Comparison of ENCODE assay signal across 16 cellular contexts in genomic region chr12:12399161-12399560, GRCh38. TPM values are rescaled to one million over a fixed set of nuclear protein-coding genes. Genes with fewer than 3 reads are reported as not detected.
DNase-seq lines count a peak whose midpoint lies in the region; ATAC-seq, FAIRE-seq and TF ChIP-seq lines count a peak whose summit lies in the region.
"Had no signal": no experiment of that assay in that cellular context is flagged by ENCODE, and none has a peak within 500 bp of the region (broad histone marks: within the 10 kb centered on the region; RNA-seq: fewer than 3 reads in every experiment).

No MANE protein-coding gene starts in this region.

- WGBS in H1 (ENCODE audit: extremely low coverage in 1 of 2, insufficient coverage in 1 of 2, insufficient read length in 1 of 2, insufficient replicate concordance in 2 of 2, low coverage in 1 of 2, low lambda C conversion rate in 2 of 2, missing lambda C conversion rate in 1 of 2), 2 experiments: 24% methylated on average over 1 of the region's 1 CpG; no CpG with 5 or more reads in 1 of the 2 experiments

- H2BK5ac ChIP-seq in H1 (ENCODE audit: low read depth, low read length): no peak overlapping the region

- DNase-seq in stimulated activated naive CD8-positive, alpha-beta T cell treated with anti-CD3 and anti-CD28 coated beads, Interleukin-15, amount 100 ng/mL, for 72 hours: no peak
- no peak for DNase-seq in H1 (ENCODE audit: low read depth in 1 of 2, low spot score in 2 of 2)
- no peak for DNase-seq in T-helper 2 cell treated with Interferon-gamma antibody and Interleukin-4, amounts not matched to agents 5 μg/mL and 100 μg/mL, for 36 hours (ENCODE audit: low spot score)
- DNase-seq in GOT3 (lab: John Stamatoyannopoulos, UW): no peak
- DNase-seq in NCI-H2196 treated with DMSO at 0.1 percent for 48 hours (lab: John Stamatoyannopoulos, UW; ENCODE audit: unreplicated experiment): no peak
- no peak for DNase-seq in NK-92 treated with Interleukin-12 subunit alpha and Interleukin-12 subunit beta, amount 100 ng/mL, for 24 hours (lab: John Stamatoyannopoulos, UW)
- DNase-seq: activated naive CD4-positive, alpha-beta T cell treated with anti-CD3 and anti-CD28 coated beads, Interleukin-2, amount 50 U/mL, for 16 hours; DMS 273 treated with DMSO at 0.1 percent for 48 hours; KBM-7; NCI-H524; WERI-Rb-1 had no signal

- no peak for TF ChIP-seq POLR2A in H1 (IDR thresholded peaks at IDR 0.05; ENCODE audit: control extremely low read depth in 1 of 2, low read depth in 2 of 2, low read length in 2 of 2)

- TF ChIP-seq RAD21 in H1 (IDR thresholded peaks at IDR 0.05 in 1 of 2, conservative IDR thresholded peaks at IDR 0.05 in 1 of 2; ENCODE audit: low read depth in 2 of 2, low read length in 2 of 2): no peak

- H3K56ac ChIP-seq in H1 (replicated peaks; ENCODE audit: insufficient read length, low read depth, low read length): no peak overlapping the region

- no peak overlapping the region for H2AK5ac ChIP-seq in H1 (ENCODE audit: low read depth, low read length)

- CTCF ChIA-PET in H1 (lab: Charles Lee; ENCODE audit: partially characterized antibody): interaction anchor here (0.7 to 2.1 kb wide), 7 partner anchors 13 to 165 kb away, joined by 3 to 5 read pairs (median 4); no protein-coding TSS in a partner anchor

- 0 out of 4 replicates have a peak overlapping the region, but pooled peaks of 1 of the 2 experiments have one; percentile 1 for H3K4me2 ChIP-seq in H1 (ENCODE audit: insufficient read depth in 1 of 2, low read depth in 2 of 2, low read length in 2 of 2)

- H3K9me3 ChIP-seq in H1 (ENCODE audit: insufficient read depth in 2 of 2, low read depth in 1 of 2, low read length in 1 of 2): no peaks in the 10 kb centered on the region
- H3K9me3 ChIP-seq: HAP-1 had no signal

- no peak for TF ChIP-seq EP300 in H1 (IDR thresholded peaks at IDR 0.05; ENCODE audit: borderline replicate concordance in 1 of 2, low read depth in 2 of 2, low read length in 2 of 2)

- peaks cover 47% of the 10 kb centered on the region for H3K36me3 Mint-ChIP-seq in stimulated activated naive CD8-positive, alpha-beta T cell treated with anti-CD3 and anti-CD28 coated beads, Interleukin-15, Interleukin-2, amounts not matched to agents 100 ng/mL and 50 ng/mL, for 24 hours (ENCODE audit: low read depth)
- H3K36me3 Mint-ChIP-seq in nephron (ENCODE audit: low read depth): no peaks in the 10 kb centered on the region
- H3K36me3 Mint-ChIP-seq in T-helper 2 cell treated with Interferon-gamma antibody and Interleukin-4, amounts not matched to agents 5 μg/mL and 100 μg/mL, for 36 hours (ENCODE audit: low read depth): peaks cover 19% of the 10 kb centered on the region

- H3K9ac ChIP-seq in H1 (replicated peaks in 1 of 4; ENCODE audit: extremely low read depth in 1 of 4, low read depth in 3 of 4, low read length in 3 of 4): no peak overlapping the region

- H3K27me3 ChIP-seq in H1 (replicated peaks in 1 of 4; ENCODE audit: control insufficient read depth in 3 of 4, extremely low read depth in 1 of 4, insufficient read depth in 3 of 4, low read length in 3 of 4): no peaks in the 10 kb centered on the region

- H3K23ac ChIP-seq in H1 (ENCODE audit: insufficient read length): no peak overlapping the region

- H2BK120ac ChIP-seq in H1 (replicated peaks; ENCODE audit: low read depth, low read length): no peak overlapping the region

- TF ChIP-seq CTCF in H1 (IDR thresholded peaks at IDR 0.05; ENCODE audit: control extremely low read depth in 1 of 3, insufficient read depth in 1 of 3, low read depth in 1 of 3, low read length in 3 of 3) (no peak), nephron (IDR thresholded peaks at IDR 0.05; ENCODE audit: unreplicated experiment in 3 of 3) (no peak)

- peak; percentile 63 for FAIRE-seq in H1 (lab: Jason Lieb, UNC)
- FAIRE-seq: bronchial epithelial cell had no signal

- POLR2A ChIA-PET in H1 (lab: Charles Lee; ENCODE audit: partially characterized antibody): interaction anchor here (0.9 kb wide), 1 partner anchor 42 kb away, joined by 4 read pairs; the partner anchor contains the start of gene BORCS5

- peaks cover 7% of the 10 kb centered on the region for H3K9me3 Mint-ChIP-seq in stimulated activated naive CD8-positive, alpha-beta T cell treated with anti-CD3 and anti-CD28 coated beads, Interleukin-15, Interleukin-2, amounts not matched to agents 100 ng/mL and 50 ng/mL, for 24 hours
- peaks cover 6 to 13% of the 10 kb centered on the region in 2 donors for H3K9me3 Mint-ChIP-seq in stimulated activated naive CD8-positive, alpha-beta T cell treated with anti-CD3 and anti-CD28 coated beads, Interleukin-15, amount 100 ng/mL, for 72 hours
- H3K9me3 Mint-ChIP-seq in nephron: no peaks in the 10 kb centered on the region
- H3K9me3 Mint-ChIP-seq in T-helper 2 cell treated with Interferon-gamma antibody and Interleukin-4, amounts not matched to agents 5 μg/mL and 100 μg/mL, for 36 hours: peaks cover 8% of the 10 kb centered on the region

- peak overlapping the region; percentile 78 for H4K5ac ChIP-seq in H1 (ENCODE audit: insufficient read length, low read depth, low read length)

- H2BK15ac ChIP-seq in H1 (ENCODE audit: low read length): no peak overlapping the region

- no peaks in the 10 kb centered on the region for H3K36me3 ChIP-seq in H1 (ENCODE audit: control insufficient read depth in 2 of 4, insufficient read depth in 4 of 4, low read length in 3 of 4)
- H3K36me3 ChIP-seq: HAP-1, WERI-Rb-1 had no signal

- H3K23me2 ChIP-seq in H1 (ENCODE audit: low read depth, low read length): no peaks in the 10 kb centered on the region

- no peaks in the 10 kb centered on the region; a peak in 1 of 4 replicates for H3K79me2 ChIP-seq in H1 (ENCODE audit: control insufficient read depth in 1 of 2, insufficient read depth in 2 of 2, low read length in 2 of 2)

- H3K4me3 ChIP-seq in H1 (ENCODE audit: extremely low read depth in 1 of 4, insufficient read depth in 2 of 4, low read depth in 3 of 4, low read length in 4 of 4): no peak overlapping the region
- H3K4me3 ChIP-seq: HAP-1 had no signal

- no peaks in the 10 kb centered on the region for H3K79me1 ChIP-seq in H1 (ENCODE audit: low read depth, low read length)

- no peak overlapping the region for H4K91ac ChIP-seq in H1 (replicated peaks; ENCODE audit: insufficient read length, low read length)

- H2BK12ac ChIP-seq in H1 (ENCODE audit: low read depth, low read length): no peak overlapping the region

- no peak overlapping the region for H2AFZ ChIP-seq in H1 (ENCODE audit: low read length)

- no peak overlapping the region for H4K8ac ChIP-seq in H1 (ENCODE audit: extremely low read depth, insufficient read depth, low read length)

- no peak for ATAC-seq in stimulated activated naive CD8-positive, alpha-beta T cell treated with anti-CD3 and anti-CD28 coated beads, Interleukin-15, amount 100 ng/mL, for 72 hours

- no peak overlapping the region for H3K4me3 Mint-ChIP-seq in stimulated activated naive CD8-positive, alpha-beta T cell treated with anti-CD3 and anti-CD28 coated beads, Interleukin-15, Interleukin-2, amounts not matched to agents 100 ng/mL and 50 ng/mL, for 24 hours
- no peak overlapping the region for H3K4me3 Mint-ChIP-seq in stimulated activated naive CD8-positive, alpha-beta T cell treated with anti-CD3 and anti-CD28 coated beads, Interleukin-15, amount 100 ng/mL, for 72 hours
- H3K4me3 Mint-ChIP-seq in nephron: no peak overlapping the region
- no peak overlapping the region for H3K4me3 Mint-ChIP-seq in T-helper 2 cell treated with Interferon-gamma antibody and Interleukin-4, amounts not matched to agents 5 μg/mL and 100 μg/mL, for 36 hours

- no peaks in the 10 kb centered on the region for H3K27me3 Mint-ChIP-seq in stimulated activated naive CD8-positive, alpha-beta T cell treated with anti-CD3 and anti-CD28 coated beads, Interleukin-15, Interleukin-2, amounts not matched to agents 100 ng/mL and 50 ng/mL, for 24 hours
- no peaks in the 10 kb centered on the region for H3K27me3 Mint-ChIP-seq in stimulated activated naive CD8-positive, alpha-beta T cell treated with anti-CD3 and anti-CD28 coated beads, Interleukin-15, amount 100 ng/mL, for 72 hours
- no peaks in the 10 kb centered on the region for H3K27me3 Mint-ChIP-seq in nephron (ENCODE audit: low read depth)
- no peaks in the 10 kb centered on the region for H3K27me3 Mint-ChIP-seq in T-helper 2 cell treated with Interferon-gamma antibody and Interleukin-4, amounts not matched to agents 5 μg/mL and 100 μg/mL, for 36 hours (ENCODE audit: low read depth)
- H3K27me3 Mint-ChIP-seq: progenitor cell of endocrine pancreas had no signal

- peaks cover 48% of the 10 kb centered on the region for H3K4me1 Mint-ChIP-seq in stimulated activated naive CD8-positive, alpha-beta T cell treated with anti-CD3 and anti-CD28 coated beads, Interleukin-15, Interleukin-2, amounts not matched to agents 100 ng/mL and 50 ng/mL, for 24 hours (ENCODE audit: low read depth)
- peaks cover 31% of the 10 kb centered on the region for H3K4me1 Mint-ChIP-seq in stimulated activated naive CD8-positive, alpha-beta T cell treated with anti-CD3 and anti-CD28 coated beads, Interleukin-15, amount 100 ng/mL, for 72 hours
- H3K4me1 Mint-ChIP-seq in nephron: peaks cover 36% of the 10 kb centered on the region
- H3K4me1 Mint-ChIP-seq in T-helper 2 cell treated with Interferon-gamma antibody and Interleukin-4, amounts not matched to agents 5 μg/mL and 100 μg/mL, for 36 hours (ENCODE audit: low read depth): peaks cover 32% of the 10 kb centered on the region

- H3K14ac ChIP-seq in H1 (ENCODE audit: insufficient read length): no peak overlapping the region

- no peak overlapping the region for H3K27ac ChIP-seq in H1 (ENCODE audit: low read depth, low read length)
- H3K27ac ChIP-seq: WERI-Rb-1 had no signal

- no peaks in the 10 kb centered on the region for H4K20me1 ChIP-seq in H1 (replicated peaks in 1 of 2; ENCODE audit: control insufficient read depth in 1 of 2, insufficient read depth in 2 of 2, low read length in 2 of 2)

- H3K27ac Mint-ChIP-seq in stimulated activated naive CD8-positive, alpha-beta T cell treated with anti-CD3 and anti-CD28 coated beads, Interleukin-15, Interleukin-2, amounts not matched to agents 100 ng/mL and 50 ng/mL, for 24 hours: peak overlapping the region; percentile 50
- H3K27ac Mint-ChIP-seq in stimulated activated naive CD8-positive, alpha-beta T cell treated with anti-CD3 and anti-CD28 coated beads, Interleukin-15, amount 100 ng/mL, for 72 hours: peak overlapping the region in 1 of 2 donors; percentile 20
- peak overlapping the region; percentile 24 to 96 (median 87) for H3K27ac Mint-ChIP-seq in nephron
- no peak overlapping the region for H3K27ac Mint-ChIP-seq in T-helper 2 cell treated with Interferon-gamma antibody and Interleukin-4, amounts not matched to agents 5 μg/mL and 100 μg/mL, for 36 hours
- H3K27ac Mint-ChIP-seq: progenitor cell of endocrine pancreas had no signal

- peaks cover 5 to 17% (median 11%) of the 10 kb centered on the region in 4 experiments; a peak in 6 of 7 replicates for H3K4me1 ChIP-seq in H1 (replicated peaks in 1 of 4; ENCODE audit: control insufficient read depth in 3 of 4, insufficient read depth in 4 of 4, low read length in 3 of 4)

- no peak overlapping the region for H3K4ac ChIP-seq in H1 (replicated peaks; ENCODE audit: insufficient read length, low read depth, low read length)

- H3K18ac ChIP-seq in H1 (ENCODE audit: extremely low read depth, low read length): no peak overlapping the region

- H2BK20ac ChIP-seq in H1 (ENCODE audit: low read length): no peak overlapping the region

RNA-seq across cellular contexts. Expression of gene BORCS5, which starts 42.3 kb away (rescaled TPM):
- total RNA-seq in H1 (2021; fragmentation: NEBNext Ultra II Directional; extraction: Animal tissue kit (Norgen Biotek cat#: 25700)): 15.4 and 17.4 TPM in 2 replicates
- polyA plus RNA-seq in H1 (2011; rRNA removed): 8.3 and 14.4 TPM in 2 replicates
- 10.0 TPM for polyA plus RNA-seq in H1 (2011; cell fraction: cytosol; rRNA removed)
- polyA plus RNA-seq in H1 (2011; cell fraction: nucleus; rRNA removed): 16.9 TPM
- polyA plus RNA-seq in H1 (2012, experiment 1 of 2): 9.3 to 12.7 TPM (median 11.1 TPM) in 4 replicates
- 9.4 TPM for polyA plus RNA-seq in H1 (2012, experiment 2 of 2)
- polyA plus RNA-seq in H1 (2013, experiment 1 of 2): 8.2 TPM
- 8.7 TPM for polyA plus RNA-seq in H1 (2013, experiment 2 of 2)
- 15.7 and 16.0 TPM in 2 replicates for polyA minus RNA-seq in H1 (2011; rRNA and poly(A)+ RNA removed)
- polyA minus RNA-seq in H1 (2011; cell fraction: cytosol; rRNA and poly(A)+ RNA removed): 12.9 TPM
- 15.9 TPM for polyA minus RNA-seq in H1 (2011; cell fraction: nucleus; rRNA and poly(A)+ RNA removed)

RNA-seq across cellular contexts. Expression of gene MANSC1, which starts 49.1 kb away (rescaled TPM):
- 6.1 and 8.9 TPM in 2 replicates for total RNA-seq in H1 (2021; fragmentation: NEBNext Ultra II Directional; extraction: Animal tissue kit (Norgen Biotek cat#: 25700))
- polyA plus RNA-seq in H1 (2011; rRNA removed): 2.0 and 2.5 TPM in 2 replicates
- 1.9 TPM for polyA plus RNA-seq in H1 (2011; cell fraction: cytosol; rRNA removed)
- 1.2 TPM for polyA plus RNA-seq in H1 (2011; cell fraction: nucleus; rRNA removed)
- 4.0 to 6.1 TPM (median 5.3 TPM) in 4 replicates for polyA plus RNA-seq in H1 (2012, experiment 1 of 2)
- polyA plus RNA-seq in H1 (2012, experiment 2 of 2): 2.4 TPM
- 14.7 TPM for polyA plus RNA-seq in H1 (2013, experiment 1 of 2)
- 15.8 TPM for polyA plus RNA-seq in H1 (2013, experiment 2 of 2)
- 1.4 and 2.6 TPM in 2 replicates for polyA minus RNA-seq in H1 (2011; rRNA and poly(A)+ RNA removed)
- 1.6 TPM for polyA minus RNA-seq in H1 (2011; cell fraction: cytosol; rRNA and poly(A)+ RNA removed)
- 0.90 TPM for polyA minus RNA-seq in H1 (2011; cell fraction: nucleus; rRNA and poly(A)+ RNA removed)
